1 cellular context compared by ENCODE assay signal in genomic region chr1:38041941-38042834, GRCh38.
A peak's percentile ranks its signal among the peaks of the same experiment; 100 is the strongest.
TF ChIP-seq lines count a peak whose summit lies in the region.

No MANE protein-coding gene starts in this region.

TF ChIP-seq in K562, 482 proteins besides CTCF, POLR2A, EP300 and RAD21:
- TF ChIP-seq EGR1 (conservative IDR thresholded peaks at IDR 0.05) (0 out of 2 replicates have a peak, but pooled peaks have one; percentile 18), EZH2 (IDR thresholded peaks at IDR 0.05; ENCODE audit: borderline replicate concordance, low read depth, low read length) (no peak)
TF ChIP-seq in K562: peak in this region for 1.
